11 cellular contexts compared by ENCODE assay signal in the genomic region with DNA sequence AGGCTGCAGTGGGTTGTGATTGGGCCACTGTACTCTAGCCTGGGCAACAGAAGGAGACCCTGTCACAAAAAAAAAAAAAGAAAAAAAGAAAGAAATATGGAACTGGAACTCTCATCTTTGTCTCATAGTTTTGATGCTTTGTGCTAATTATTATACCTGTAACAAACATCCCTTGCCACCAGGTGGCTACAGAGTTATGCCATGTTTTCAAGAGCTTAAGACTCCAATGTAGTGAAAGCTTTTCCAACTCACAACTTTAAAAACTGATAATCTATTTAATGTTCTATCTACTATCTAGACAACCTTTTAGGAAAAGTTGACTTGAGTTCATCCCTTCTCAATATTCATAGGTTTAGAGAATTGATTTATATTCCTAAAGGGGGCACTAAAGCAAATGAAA. TPM values are rescaled to one million over a fixed set of nuclear protein-coding genes. Genes with fewer than 3 reads are reported as not detected.
A peak's percentile ranks its signal among the peaks of the same experiment; 100 is the strongest.
DNase-seq lines count a peak whose midpoint lies in the region; ATAC-seq and TF ChIP-seq lines count a peak whose summit lies in the region.
"Had no signal": no experiment of that assay in that cellular context is flagged by ENCODE, and none has a peak within 500 bp of the region (broad histone marks: within the 10 kb centered on the region; RNA-seq: fewer than 3 reads in every experiment).

No MANE protein-coding gene starts in this region.

- DNase-seq in AG08395 (ENCODE audit: low spot score) (peak; percentile 14), RKO (ENCODE audit: low spot score) (peak; percentile 38), glutamatergic neuron (no peak), NCI-H1694 (lab: John Stamatoyannopoulos, UW) (no peak), iPS-NIHi11 (ENCODE audit: low spot score) (no peak), MG63 (no peak)
- DNase-seq: activated naive CD8-positive, alpha-beta T cell treated with anti-CD3 and anti-CD28 coated beads for 36 hours; SHP77 treated with DMSO at 0.1 percent for 48 hours had no signal

- no peaks in the 10 kb centered on the region for H3K36me3 Mint-ChIP-seq in glutamatergic neuron (ENCODE audit: unreplicated experiment)
- H3K36me3 Mint-ChIP-seq: activated naive CD8-positive, alpha-beta T cell treated with anti-CD3 and anti-CD28 coated beads for 36 hours had no signal

- H3K27ac Mint-ChIP-seq in glutamatergic neuron (ENCODE audit: unreplicated experiment) = no peak overlapping the region
- H3K27ac Mint-ChIP-seq: activated naive CD8-positive, alpha-beta T cell treated with anti-CD3 and anti-CD28 coated beads for 36 hours had no signal

- no peak overlapping the region for H3K4me3 ChIP-seq in MG63
- H3K4me3 ChIP-seq: mucosa of descending colon had no signal

- no peak overlapping the region for H3K4me3 Mint-ChIP-seq in glutamatergic neuron (ENCODE audit: unreplicated experiment)
- H3K4me3 Mint-ChIP-seq: activated naive CD8-positive, alpha-beta T cell treated with anti-CD3 and anti-CD28 coated beads for 36 hours had no signal

- ATAC-seq in GM19395 (IDR thresholded peaks at IDR 0.05; ENCODE audit: unreplicated experiment) (peak; percentile 63), GM19397 (IDR thresholded peaks at IDR 0.05; ENCODE audit: unreplicated experiment) (no peak)
- ATAC-seq: mucosa of descending colon had no signal

- H3K9me3 ChIP-seq in MG63 = no peaks in the 10 kb centered on the region
- H3K9me3 ChIP-seq: mucosa of descending colon had no signal

- H3K4me1 Mint-ChIP-seq in glutamatergic neuron (ENCODE audit: low read depth, unreplicated experiment) = no peaks in the 10 kb centered on the region
- H3K4me1 Mint-ChIP-seq: activated naive CD8-positive, alpha-beta T cell treated with anti-CD3 and anti-CD28 coated beads for 36 hours had no signal

- no peaks in the 10 kb centered on the region for H3K36me3 ChIP-seq in MG63

- H3K27me3 ChIP-seq in MG63 = no peaks in the 10 kb centered on the region

- H3K27me3 Mint-ChIP-seq in glutamatergic neuron (ENCODE audit: unreplicated experiment) = no peaks in the 10 kb centered on the region
- H3K27me3 Mint-ChIP-seq: activated naive CD8-positive, alpha-beta T cell treated with anti-CD3 and anti-CD28 coated beads for 36 hours had no signal

- peak; percentile 41 for TF ChIP-seq CTCF in glutamatergic neuron (IDR thresholded peaks at IDR 0.05; ENCODE audit: partially characterized antibody, unreplicated experiment)

- H3K9me3 Mint-ChIP-seq in glutamatergic neuron (ENCODE audit: unreplicated experiment) = no peaks in the 10 kb centered on the region
- H3K9me3 Mint-ChIP-seq: activated naive CD8-positive, alpha-beta T cell treated with anti-CD3 and anti-CD28 coated beads for 36 hours had no signal

RNA-seq across cellular contexts. Expression of gene HTR2C, which starts 42.4 kb away (rescaled TPM):
- not detected for total RNA-seq in glutamatergic neuron (ENCODE audit: unreplicated experiment)
- not detected in 2 replicates for total RNA-seq in MG63 (2014; rRNA removed; shearing (Covaris generic); ENCODE audit: low replicate concordance)
- total RNA-seq: activated naive CD8-positive, alpha-beta T cell treated with anti-CD3 and anti-CD28 coated beads for 36 hours; mucosa of descending colon had no signal

Comparison
In these comparisons a context has a peak if more than half of its experiments do, and no peak if none do; other contexts are left out.
1. DNase-seq: peak in AG08395 (single experiment) and RKO (single experiment); none in glutamatergic neuron (single experiment), NCI-H1694 (single experiment), iPS-NIHi11 (single experiment) and MG63 (single experiment).